ENCODE assay signal across 32 cellular contexts in the genomic region with DNA sequence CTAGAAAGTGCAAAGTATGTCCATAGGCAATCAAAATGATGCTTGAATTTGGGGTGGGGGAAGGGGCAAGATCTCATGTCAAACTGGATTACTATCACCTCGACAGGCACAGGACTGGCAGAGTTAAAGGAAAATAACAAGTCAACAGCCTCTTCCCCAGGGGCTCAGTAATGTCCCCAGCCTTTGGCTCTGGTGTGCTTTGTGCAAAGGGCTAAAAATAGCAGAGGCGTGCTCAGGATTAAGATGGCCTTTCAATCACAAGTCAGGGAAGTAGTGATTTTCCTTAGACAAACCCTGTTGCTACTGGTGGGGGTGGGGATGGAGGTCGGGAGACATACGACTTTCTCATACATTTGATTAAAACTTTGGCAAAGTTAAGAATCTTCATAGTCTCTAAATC.
"Had no signal": no experiment of that assay in that cellular context is flagged by ENCODE, and none has a peak within 500 bp of the region (broad histone marks: within the 10 kb centered on the region; RNA-seq: fewer than 3 reads in every experiment).

No MANE protein-coding gene starts in this region.

- H3K4me3 Mint-ChIP-seq: activated B cell treated with CpG ODN at 0.5 μM for 24 hours; activated CD4-positive, alpha-beta memory T cell treated with anti-CD3 and anti-CD28 coated beads for 36 hours; activated naive CD4-positive, alpha-beta T cell treated with anti-CD3 and anti-CD28 coated beads for 36 hours; activated T-cell treated with anti-CD3 and anti-CD28 coated beads, Interleukin-2, amount 50 U/mL, for 4 hours; activated T-helper 1 cell treated with anti-CD3 and anti-CD28 coated beads, Interleukin-12 subunit alpha, Interleukin-12 subunit beta, Interleukin-2, Interleukin-4 antibody, amounts not matched to agents 30 ng/mL and 10 ng/mL and 1 ng/mL, durations not matched to agents 14 hours and 24 hours and 36 hours; T-helper 1 cell treated with Interleukin-12 subunit alpha and Interleukin-12 subunit beta and Interleukin-4 antibody, amounts not matched to agents 30 μg/mL and 1 μg/mL, for 36 hours; T-helper 2 cell treated with Interferon-gamma antibody and Interleukin-4, amounts not matched to agents 5 μg/mL and 100 μg/mL, for 36 hours had no signal

- DNase-seq: activated B cell treated with CpG ODN at 0.5 μM for 24 hours; activated CD4-positive, alpha-beta memory T cell treated with anti-CD3 and anti-CD28 coated beads for 36 hours; activated CD4-positive, alpha-beta T cell treated with anti-CD3 and anti-CD28 coated beads for 4 hours; activated CD4-positive, alpha-beta T cell treated with anti-CD3 and anti-CD28 coated beads, Interleukin-2, amount 50 U/mL, for 1 hour; activated CD4-positive, CD25-positive, alpha-beta regulatory T cell treated with anti-CD3 and anti-CD28 coated beads, Interleukin-2, amount 50 U/mL, for 72 hours; activated CD8-positive, alpha-beta memory T cell treated with anti-CD3 and anti-CD28 coated beads, Interleukin-2, amount 50 U/mL, for 4 hours; activated gamma-delta T cell treated with Interleukin-2 at 50 U/mL for 16 hours; activated naive CD4-positive, alpha-beta T cell treated with anti-CD3 and anti-CD28 coated beads for 36 hours; activated T-cell treated with anti-CD3 and anti-CD28 coated beads for 4 hours; activated T-cell treated with anti-CD3 and anti-CD28 coated beads, Interleukin-2, amount 50 U/mL, for 4 hours; adrenal gland; caudate nucleus; cerebellar nuclear complex; MG63; NCI-H1092; NCI-H1436 treated with DMSO at 0.1 percent for 48 hours; NCI-H1694 treated with DMSO at 0.1 percent for 48 hours; NCI-H2029; NCI-H446; NCI-H510A treated with DMSO at 0.1 percent for 48 hours; NCI-H526 treated with DMSO at 0.1 percent for 48 hours; NCI-H774; SHP77; SK-N-SH had no signal

- H3K27ac ChIP-seq: adrenal gland, SJSA1 had no signal

- H3K4me1 Mint-ChIP-seq: activated B cell treated with CpG ODN at 0.5 μM for 24 hours had no signal

- H3K4me1 ChIP-seq: adrenal gland, SJSA1 had no signal

- H3K36me3 ChIP-seq: adrenal gland, MG63, SJSA1 had no signal

- H3K36me3 Mint-ChIP-seq: activated CD4-positive, alpha-beta memory T cell treated with anti-CD3 and anti-CD28 coated beads for 36 hours; activated naive CD4-positive, alpha-beta T cell treated with anti-CD3 and anti-CD28 coated beads, Interleukin-2, amount 50 U/mL, for 72 hours; brain had no signal

- H3K4me3 ChIP-seq: adrenal gland, K562, MG63, SJSA1 had no signal

- ATAC-seq: activated naive CD4-positive, alpha-beta T cell treated with anti-CD3 and anti-CD28 coated beads, Interleukin-2, amount 50 U/mL, for 72 hours; activated T-cell treated with anti-CD3 and anti-CD28 coated beads, Interleukin-2, amount 50 U/mL, for 4 hours; K562; Panc1 had no signal

- H3K9me3 ChIP-seq: adrenal gland, MG63, SJSA1, SK-N-SH had no signal

- H3K9me2 ChIP-seq: SK-N-SH had no signal

- H3K9me3 Mint-ChIP-seq: activated B cell treated with CpG ODN at 0.5 μM for 24 hours; activated CD4-positive, alpha-beta memory T cell treated with anti-CD3 and anti-CD28 coated beads for 36 hours; activated naive CD4-positive, alpha-beta T cell treated with anti-CD3 and anti-CD28 coated beads for 36 hours; activated naive CD4-positive, alpha-beta T cell treated with anti-CD3 and anti-CD28 coated beads, Interleukin-2, amount 50 U/mL, for 72 hours; activated T-cell treated with anti-CD3 and anti-CD28 coated beads, Interleukin-2, amount 50 U/mL, for 4 hours; activated T-helper 1 cell treated with anti-CD3 and anti-CD28 coated beads, Interleukin-12 subunit alpha, Interleukin-12 subunit beta, Interleukin-2, Interleukin-4 antibody, amounts not matched to agents 30 ng/mL and 10 ng/mL and 1 ng/mL, durations not matched to agents 14 hours and 24 hours and 36 hours; T-helper 1 cell treated with Interleukin-12 subunit alpha and Interleukin-12 subunit beta and Interleukin-4 antibody, amounts not matched to agents 30 μg/mL and 1 μg/mL, for 36 hours; T-helper 2 cell treated with Interferon-gamma antibody and Interleukin-4, amounts not matched to agents 5 μg/mL and 100 μg/mL, for 36 hours had no signal

- H3K4me2 ChIP-seq: SK-N-SH had no signal

- H3K27ac Mint-ChIP-seq: activated B cell treated with CpG ODN at 0.5 μM for 24 hours; activated CD4-positive, alpha-beta memory T cell treated with anti-CD3 and anti-CD28 coated beads for 36 hours; activated naive CD4-positive, alpha-beta T cell treated with anti-CD3 and anti-CD28 coated beads for 36 hours; activated naive CD4-positive, alpha-beta T cell treated with anti-CD3 and anti-CD28 coated beads, Interleukin-2, amount 50 U/mL, for 72 hours; activated T-helper 1 cell treated with anti-CD3 and anti-CD28 coated beads, Interleukin-12 subunit alpha, Interleukin-12 subunit beta, Interleukin-2, Interleukin-4 antibody, amounts not matched to agents 30 ng/mL and 10 ng/mL and 1 ng/mL, durations not matched to agents 14 hours and 24 hours and 36 hours; T-helper 1 cell treated with Interleukin-12 subunit alpha and Interleukin-12 subunit beta and Interleukin-4 antibody, amounts not matched to agents 30 μg/mL and 1 μg/mL, for 36 hours; T-helper 2 cell treated with Interferon-gamma antibody and Interleukin-4, amounts not matched to agents 5 μg/mL and 100 μg/mL, for 36 hours had no signal
